Comparison of ENCODE assay signal across 8 cellular contexts in genomic region chr12:120228291-120229070, GRCh38. TPM values are rescaled to one million over a fixed set of nuclear protein-coding genes. Genes with fewer than 3 reads are reported as not detected.
DNase-seq lines count a peak whose midpoint lies in the region; ATAC-seq and TF ChIP-seq lines count a peak whose summit lies in the region.

No MANE protein-coding gene starts in this region.

- 18% methylated on average over 23 of the region's 23 CpGs for WGBS in right cardiac atrium

- H3K9me3 Mint-ChIP-seq in T-helper 2 cell treated with Interferon-gamma antibody and Interleukin-4, amounts not matched to agents 5 μg/mL and 100 μg/mL, for 36 hours: no peaks in the 10 kb centered on the region

- peak overlapping the region; percentile 57 for H3K4me3 Mint-ChIP-seq in T-helper 2 cell treated with Interferon-gamma antibody and Interleukin-4, amounts not matched to agents 5 μg/mL and 100 μg/mL, for 36 hours

- ATAC-seq in HG02642 (IDR thresholded peaks at IDR 0.05; ENCODE audit: poor library complexity, unreplicated experiment) (peak; percentile 67), right cardiac atrium (peak; percentile 56 to 70)

- H3K4me1 Mint-ChIP-seq in T-helper 2 cell treated with Interferon-gamma antibody and Interleukin-4, amounts not matched to agents 5 μg/mL and 100 μg/mL, for 36 hours (ENCODE audit: low read depth): peaks cover 74% of the 10 kb centered on the region

- H3K4me3 ChIP-seq in right cardiac atrium (ENCODE audit: low read length): no peak overlapping the region
- H3K4me3 ChIP-seq in rectal smooth muscle tissue (ENCODE audit: low read length): peak overlapping the region; percentile 55
- H3K4me3 ChIP-seq in uterus: no peak overlapping the region

- no peaks in the 10 kb centered on the region for H3K27me3 Mint-ChIP-seq in T-helper 2 cell treated with Interferon-gamma antibody and Interleukin-4, amounts not matched to agents 5 μg/mL and 100 μg/mL, for 36 hours (ENCODE audit: low read depth)

- peak overlapping the region; percentile 58 for H3K27ac Mint-ChIP-seq in T-helper 2 cell treated with Interferon-gamma antibody and Interleukin-4, amounts not matched to agents 5 μg/mL and 100 μg/mL, for 36 hours

- H3K36me3 ChIP-seq in rectal smooth muscle tissue (ENCODE audit: control insufficient read depth, insufficient read depth, low read length) (peaks cover 5% of the 10 kb centered on the region), uterus (no peaks in the 10 kb centered on the region)

- intact Hi-C loops in right cardiac atrium (cut with DNase I) (loop anchor here (1.0 to 2.0 kb wide), 3 partner anchors 36 to 38 kb away; partner anchors contain the start of gene PXN (in 3 of the 4)), uterus (cut with DNase I; ENCODE audit: low total_unique reads) (loop anchor here (2.0 kb wide), 1 partner anchor 36 kb away; the partner anchor contains the start of gene PXN)

- TF ChIP-seq POLR2A in uterus (IDR thresholded peaks at IDR 0.05): no peak

- H3K9ac ChIP-seq in rectal smooth muscle tissue (ENCODE audit: low read length): no peak overlapping the region

- H3K4me1 ChIP-seq in right cardiac atrium (ENCODE audit: control insufficient read depth, insufficient read depth, low read length): peaks cover 47% of the 10 kb centered on the region
- peaks cover 61% of the 10 kb centered on the region for H3K4me1 ChIP-seq in rectal smooth muscle tissue (ENCODE audit: control insufficient read depth, insufficient read depth, low read length)
- peaks cover 36 to 45% of the 10 kb centered on the region in 2 donors for H3K4me1 ChIP-seq in uterus

- H3K27ac ChIP-seq in right cardiac atrium (ENCODE audit: low read length) (peak overlapping the region; percentile 97), rectal smooth muscle tissue (ENCODE audit: low read depth, low read length) (peak overlapping the region; percentile 94), uterus (peak overlapping the region; percentile 93 to 97)

- peak; percentile 94 to 99 (median 96) for TF ChIP-seq CTCF in uterus (IDR thresholded peaks at IDR 0.05)

- peaks cover 24% of the 10 kb centered on the region for H3K36me3 Mint-ChIP-seq in T-helper 2 cell treated with Interferon-gamma antibody and Interleukin-4, amounts not matched to agents 5 μg/mL and 100 μg/mL, for 36 hours (ENCODE audit: low read depth)

- H3K27me3 ChIP-seq in right cardiac atrium (ENCODE audit: control insufficient read depth, insufficient read depth) (no peaks in the 10 kb centered on the region), rectal smooth muscle tissue (ENCODE audit: control insufficient read depth, insufficient read depth, low read length) (no peaks in the 10 kb centered on the region), uterus (no peaks in the 10 kb centered on the region)

- in situ Hi-C loops in G401 (cut with HindIII; ENCODE audit: low sequenced_read_pairs): loop anchor here (10.0 kb wide), 1 partner anchor 216 kb away; the partner anchor contains the start of genes GATC and TRIAP1

- no peaks in the 10 kb centered on the region for H3K9me3 ChIP-seq in right cardiac atrium (ENCODE audit: control insufficient read depth, low read length)
- H3K9me3 ChIP-seq in uterus: no peaks in the 10 kb centered on the region

- DNase-seq in G401 (ENCODE audit: low spot score) (peak; percentile 89), NCI-H1694 treated with DMSO at 0.1 percent for 48 hours (lab: John Stamatoyannopoulos, UW) (peak; percentile 46), anterior cingulate cortex (lab: John Stamatoyannopoulos, UW) (peak in 56 of 58 donors; percentile 26 to 86 (median 70)), right cardiac atrium (peak; percentile 89 to 94 (median 94)), uterus (peak; percentile 87 to 88)
- DNase-seq in T-helper 2 cell treated with Interferon-gamma antibody and Interleukin-4, amounts not matched to agents 5 μg/mL and 100 μg/mL, for 36 hours (ENCODE audit: low spot score): peak; percentile 78

RNA-seq across cellular contexts. Expression of gene RPLP0, which starts 27.6 kb away (rescaled TPM):
- 6,017 and 6,466 TPM in 2 replicates for total RNA-seq in G401 (2014; rRNA removed; shearing (Covaris generic))
- total RNA-seq in right cardiac atrium: 1,000 to 10,000 TPM in 1 of 4 donors, 100 to 1,000 TPM in 3; 800 to 1,173 (median 979) TPM
- 1,119 TPM for polyA plus RNA-seq in right cardiac atrium
- 1,000 to 10,000 TPM; 1,775 to 3,691 (median 3,260) TPM for total RNA-seq in uterus

RNA-seq across cellular contexts. Expression of gene GCN1, which starts 34.0 kb away (rescaled TPM):
- total RNA-seq in G401 (2014; rRNA removed; shearing (Covaris generic)): 65.2 and 79.0 TPM in 2 replicates
- total RNA-seq in right cardiac atrium: 10 to 100 TPM; 32.9 to 41.4 (median 35.5) TPM
- polyA plus RNA-seq in right cardiac atrium: 10.6 TPM
- total RNA-seq in uterus: 100 to 1,000 TPM in 1 of 4 donors, 10 to 100 TPM in 3; 50.5 to 106 (median 64.3) TPM

RNA-seq across cellular contexts. Expression of gene PXN, which starts 37.0 kb away (rescaled TPM):
- total RNA-seq in G401 (2014; rRNA removed; shearing (Covaris generic)): 18.8 and 24.5 TPM in 2 replicates
- total RNA-seq in right cardiac atrium (10 to 100 TPM; 67.8 to 89.8 (median 80.2) TPM), uterus (100 to 1,000 TPM in 1 of 4 donors, 10 to 100 TPM in 3; 29.6 to 211 (median 41.2) TPM)
- 77.3 TPM for polyA plus RNA-seq in right cardiac atrium
